In the genomic region with DNA sequence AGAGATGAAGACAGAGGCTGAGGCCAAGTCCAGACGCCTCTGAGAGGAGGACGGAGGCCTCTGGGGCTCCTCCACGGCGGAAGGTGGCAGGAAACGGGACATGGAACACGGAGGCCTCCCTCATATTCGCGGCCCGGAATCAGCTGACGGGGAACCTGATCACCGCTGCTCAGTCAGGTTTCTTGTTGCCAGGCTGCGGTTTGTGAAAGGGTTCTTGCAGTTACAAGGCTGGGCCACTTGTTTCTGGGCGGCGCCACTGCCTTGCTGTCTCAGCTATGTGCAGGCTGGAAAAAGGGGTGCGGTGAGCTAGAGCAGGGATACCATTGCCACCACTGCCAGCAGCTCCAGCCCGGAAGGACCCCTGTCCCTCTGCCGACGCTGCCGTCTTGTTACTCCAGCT, we compare ENCODE assay signal across 10 cellular contexts. TPM values are rescaled to one million over a fixed set of nuclear protein-coding genes. Genes with fewer than 3 reads are reported as not detected.
DNase-seq lines count a peak whose midpoint lies in the region; ATAC-seq and TF ChIP-seq lines count a peak whose summit lies in the region.
"Had no signal": no experiment of that assay in that cellular context is flagged by ENCODE, and none has a peak within 500 bp of the region (broad histone marks: within the 10 kb centered on the region; RNA-seq: fewer than 3 reads in every experiment).

No MANE protein-coding gene starts in this region.

- peaks cover 6% of the 10 kb centered on the region for H3K36me3 Mint-ChIP-seq in Calu3 (ENCODE audit: insufficient read depth, unreplicated experiment)
- H3K36me3 Mint-ChIP-seq: activated naive CD4-positive, alpha-beta T cell treated with anti-CD3 and anti-CD28 coated beads, Interleukin-2, amount 50 U/mL, for 24 hours had no signal

- no peak overlapping the region for H2AFZ ChIP-seq in OCI-LY1 (ENCODE audit: low read length)

- H3K27ac Mint-ChIP-seq in Calu3 (ENCODE audit: unreplicated experiment) = no peak overlapping the region
- H3K27ac Mint-ChIP-seq: activated naive CD4-positive, alpha-beta T cell treated with anti-CD3 and anti-CD28 coated beads, Interleukin-2, amount 50 U/mL, for 24 hours had no signal

- no peak overlapping the region for H3K4me3 ChIP-seq in OCI-LY1 (ENCODE audit: low read depth, low read length, poor library complexity, severe bottlenecking)

- DNase-seq in Calu3 (peak; percentile 75), iPS-NIHi7 (ENCODE audit: extremely low spot score) (peak; percentile 80), T-helper 9 cell (no peak), NCI-H1436 (lab: John Stamatoyannopoulos, UW) (no peak), midbrain (lab: John Stamatoyannopoulos, UW) (no peak), cardiac septum (ENCODE audit: low spot score) (no peak)

- H3K9me3 ChIP-seq in OCI-LY1 (ENCODE audit: low read length) = no peaks in the 10 kb centered on the region

- TF ChIP-seq CTCF in Calu3 (IDR thresholded peaks at IDR 0.05; ENCODE audit: unreplicated experiment) (peak; percentile 46), OCI-LY1 (IDR thresholded peaks at IDR 0.05; ENCODE audit: low read length) (peak; percentile 48)

- no peaks in the 10 kb centered on the region for H3K79me2 ChIP-seq in OCI-LY1 (ENCODE audit: insufficient read depth, low read length)

- CTCF ChIA-PET in Calu3 (lab: Charles Lee) = interaction anchor here (1.0 kb wide), 1 partner anchor 122 kb away, joined by 4 read pairs; no protein-coding TSS in a partner anchor

- intact Hi-C loops in Calu3 (cut with micrococcal nuclease; ENCODE audit: unreplicated experiment) (loop anchor here (5.0 kb wide), 2 partner anchors 76 to 249 kb away; no protein-coding TSS in a partner anchor), cardiac septum (cut with DNase I) (no loop called here)

- H3K27ac ChIP-seq in OCI-LY1 (ENCODE audit: low read depth, low read length, poor library complexity, severe bottlenecking) = no peak overlapping the region

- H3K36me3 ChIP-seq in OCI-LY1 (ENCODE audit: insufficient read depth, low read length) = no peaks in the 10 kb centered on the region

- BruUV-seq in Calu3 (replicated peaks; lab: Mats Ljungman, UMichigan) = no TSS peak

- no peaks in the 10 kb centered on the region for H3K9me2 ChIP-seq in OCI-LY1 (ENCODE audit: low read depth, low read length)

- H3F3A ChIP-seq in OCI-LY1 (ENCODE audit: insufficient read depth, low read length) = no peaks in the 10 kb centered on the region

- peaks cover 9% of the 10 kb centered on the region for H3K4me1 Mint-ChIP-seq in Calu3 (ENCODE audit: low read depth, unreplicated experiment)
- H3K4me1 Mint-ChIP-seq: activated naive CD4-positive, alpha-beta T cell treated with anti-CD3 and anti-CD28 coated beads, Interleukin-2, amount 50 U/mL, for 24 hours had no signal

- H3K4me1 ChIP-seq in OCI-LY1 (ENCODE audit: insufficient read depth, low read length, severe bottlenecking) = no peaks in the 10 kb centered on the region

- H3K27me3 ChIP-seq in OCI-LY1 (ENCODE audit: insufficient read depth, low read length) = no peaks in the 10 kb centered on the region

- H3K27me3 Mint-ChIP-seq in Calu3 (ENCODE audit: unreplicated experiment) = no peaks in the 10 kb centered on the region

- no peak overlapping the region for H3K4me2 ChIP-seq in OCI-LY1 (ENCODE audit: low read length)

- ATAC-seq in GM21526 (IDR thresholded peaks at IDR 0.05; ENCODE audit: low FRiP score, unreplicated experiment) = peak; percentile 89

- H3K4me3 Mint-ChIP-seq in Calu3 (ENCODE audit: low read depth, unreplicated experiment) = peak overlapping the region; percentile 78
- H3K4me3 Mint-ChIP-seq: activated naive CD4-positive, alpha-beta T cell treated with anti-CD3 and anti-CD28 coated beads, Interleukin-2, amount 50 U/mL, for 24 hours had no signal

- no peak overlapping the region for H3K9ac ChIP-seq in OCI-LY1 (ENCODE audit: low read length)

- H4K20me1 ChIP-seq in OCI-LY1 (ENCODE audit: insufficient read depth, low read length) = no peaks in the 10 kb centered on the region

- H3K9me3 Mint-ChIP-seq in Calu3 (ENCODE audit: low read depth, unreplicated experiment) = no peaks in the 10 kb centered on the region
- H3K9me3 Mint-ChIP-seq: activated naive CD4-positive, alpha-beta T cell treated with anti-CD3 and anti-CD28 coated beads, Interleukin-2, amount 50 U/mL, for 24 hours had no signal

RNA-seq across cellular contexts. Expression of gene MMP1, which starts 10.0 kb away (rescaled TPM):
- 30.4 and 33.5 TPM in 2 replicates for total RNA-seq in Calu3 (2022)
- total RNA-seq in cardiac septum = 0.11 TPM

RNA-seq across cellular contexts. Expression of gene MMP10, which starts 27.5 kb away (rescaled TPM):
- total RNA-seq in Calu3 (2022) = not detected in 2 replicates
- not detected for total RNA-seq in cardiac septum
- total RNA-seq: skeletal muscle tissue had no signal

RNA-seq across cellular contexts. Expression of gene MMP3, which starts 35.5 kb away (rescaled TPM):
- total RNA-seq in Calu3 (2022) (not detected in 2 replicates), cardiac septum (not detected)
- total RNA-seq: skeletal muscle tissue had no signal

Comparison
In these comparisons a context has a peak if more than half of its experiments do, and no peak if none do; other contexts are left out.
1. DNase-seq: peak in Calu3 (single experiment) and iPS-NIHi7 (single experiment); none in T-helper 9 cell (single experiment), NCI-H1436 (single experiment), midbrain (single experiment) and cardiac septum (single experiment).
2. RNA of gene MMP1, which starts 10.0 kb away (total RNA-seq): 30.4 to 33.5 TPM in Calu3; 0.11 TPM in cardiac septum (single experiment); every median in the first group is over 10 times any median in the second.